ENCODE assay signal across 29 cellular contexts in genomic region chr2:24423095-24423494, GRCh38.
"Had no signal": no experiment of that assay in that cellular context is flagged by ENCODE, and none has a peak within 500 bp of the region (broad histone marks: within the 10 kb centered on the region; RNA-seq: fewer than 3 reads in every experiment).

No MANE protein-coding gene starts in this region.

- H3K9me3 ChIP-seq: esophagus squamous epithelium, pancreas, stomach had no signal

- H3K4me1 ChIP-seq: pancreas had no signal

- ATAC-seq: effector memory CD8-positive, alpha-beta T cell; naive thymus-derived CD4-positive, alpha-beta T cell; pancreas; sciatic nerve; stimulated activated effector memory CD8-positive, alpha-beta T cell treated with anti-CD3 and anti-CD28 coated beads, Interleukin-12 subunit alpha, Interleukin-12 subunit beta, amount 100 ng/mL, for 72 hours had no signal

- H3K4me2 ChIP-seq: smooth muscle cell had no signal

- H3K27me3 ChIP-seq: esophagus squamous epithelium, heart right ventricle, pancreas, stomach, tibial artery had no signal

- H3K4me3 Mint-ChIP-seq: effector memory CD8-positive, alpha-beta T cell; mesothelial cell of epicardium; naive thymus-derived CD4-positive, alpha-beta T cell; nephron; stimulated activated effector memory CD8-positive, alpha-beta T cell treated with anti-CD3 and anti-CD28 coated beads, Interleukin-12 subunit alpha, Interleukin-12 subunit beta, amount 100 ng/mL, for 72 hours; type B pancreatic cell had no signal

- H3K27ac Mint-ChIP-seq: effector memory CD8-positive, alpha-beta T cell; mesothelial cell of epicardium; naive thymus-derived CD4-positive, alpha-beta T cell; nephron; progenitor cell of endocrine pancreas; stimulated activated effector memory CD8-positive, alpha-beta T cell treated with anti-CD3 and anti-CD28 coated beads, Interleukin-12 subunit alpha, Interleukin-12 subunit beta, amount 100 ng/mL, for 72 hours; type B pancreatic cell had no signal

- FAIRE-seq: endometrium, pancreas had no signal

- H3K36me3 ChIP-seq: esophagus squamous epithelium, heart right ventricle, pancreas, stomach, tibial artery had no signal

- H3K36me3 Mint-ChIP-seq: mesothelial cell of epicardium; naive thymus-derived CD4-positive, alpha-beta T cell; stimulated activated effector memory CD8-positive, alpha-beta T cell treated with anti-CD3 and anti-CD28 coated beads, Interleukin-12 subunit alpha, Interleukin-12 subunit beta, amount 100 ng/mL, for 72 hours; type B pancreatic cell had no signal

- H3K27ac ChIP-seq: heart right ventricle, pancreas, stomach, tibial artery had no signal

- H3K27me3 Mint-ChIP-seq: effector memory CD8-positive, alpha-beta T cell; progenitor cell of endocrine pancreas; type B pancreatic cell had no signal

- H3K4me1 Mint-ChIP-seq: mesothelial cell of epicardium; stimulated activated effector memory CD8-positive, alpha-beta T cell treated with anti-CD3 and anti-CD28 coated beads, Interleukin-12 subunit alpha, Interleukin-12 subunit beta, amount 100 ng/mL, for 72 hours had no signal

- DNase-seq: cerebellar nuclear complex; cortex of kidney; effector memory CD8-positive, alpha-beta T cell; erythroblast; esophagus squamous epithelium; foreskin melanocyte; glutamatergic neuron; heart right ventricle; hippocampal formation; islet precursor cell; kidney glomerular epithelial cell; mesenchymal stem cell; naive thymus-derived CD4-positive, alpha-beta T cell; occipital lobe; pancreas; stimulated activated CD4-positive, alpha-beta T cell treated with anti-CD3 and anti-CD28 coated beads, Interleukin-2, amount 100 ng/mL, for 24 hours; stimulated activated CD4-positive, alpha-beta T cell treated with anti-CD3 and anti-CD28 coated beads, Interleukin-4, amount 100 ng/mL, for 24 hours; stimulated activated naive CD4-positive, alpha-beta T cell treated with Interleukin-2 at 50 U/mL for 16 hours; stomach; tibial artery had no signal

- H3K4me3 ChIP-seq: esophagus squamous epithelium, heart right ventricle, lung, pancreas, smooth muscle cell, stomach, tibial artery had no signal

- H3K9me3 Mint-ChIP-seq: effector memory CD8-positive, alpha-beta T cell; stimulated activated effector memory CD8-positive, alpha-beta T cell treated with anti-CD3 and anti-CD28 coated beads, Interleukin-12 subunit alpha, Interleukin-12 subunit beta, amount 100 ng/mL, for 72 hours had no signal
